Comparison of ENCODE assay signal across 26 cellular contexts in genomic region chr3:129967761-129968160, GRCh38. TPM values are rescaled to one million over a fixed set of nuclear protein-coding genes. Genes with fewer than 3 reads are reported as not detected.
"Had no signal": no experiment of that assay in that cellular context is flagged by ENCODE, and none has a peak within 500 bp of the region (broad histone marks: within the 10 kb centered on the region; RNA-seq: fewer than 3 reads in every experiment).

No MANE protein-coding gene starts in this region.

- H3K9me3 ChIP-seq: left ventricle myocardium inferior, neutrophil, pancreas, prostate gland, spleen, suprapubic skin, thoracic aorta, tibial artery, upper lobe of right lung had no signal

- H3K36me3 ChIP-seq: left ventricle myocardium inferior, neutrophil, pancreas, prostate gland, spleen, suprapubic skin, thoracic aorta, tibial artery, upper lobe of right lung had no signal

- DNase-seq: hypothalamus; immature natural killer cell; kidney; left colon; left ventricle myocardium inferior; mesendoderm; naive thymus-derived CD4-positive, alpha-beta T cell; occipital lobe; pancreas; posterior cingulate gyrus; retina; right cardiac atrium; small intestine; spleen; stimulated activated CD4-positive, alpha-beta T cell treated with anti-CD3 and anti-CD28 coated beads, Interleukin-4, amount 100 ng/mL, for 24 hours; stimulated activated naive CD4-positive, alpha-beta T cell; tibial artery; trophoblast cell; upper lobe of right lung had no signal

- H3K27ac ChIP-seq: left ventricle myocardium inferior, neutrophil, pancreas, prostate gland, spleen, suprapubic skin, thoracic aorta, tibial artery, upper lobe of right lung had no signal

- ATAC-seq: left colon; naive thymus-derived CD4-positive, alpha-beta T cell; pancreas; right cardiac atrium; sciatic nerve; upper lobe of right lung had no signal

- H3K27me3 ChIP-seq: pancreas, suprapubic skin, upper lobe of right lung had no signal

- H3K4me1 ChIP-seq: left ventricle myocardium inferior, pancreas, prostate gland, spleen, suprapubic skin, tibial artery, upper lobe of right lung had no signal

- H3K4me3 ChIP-seq: left ventricle myocardium inferior, lung, pancreas, prostate gland, spleen, suprapubic skin, thoracic aorta, tibial artery, upper lobe of right lung had no signal

RNA-seq across cellular contexts. Expression of gene TRH, which starts 6.8 kb away (rescaled TPM):
- total RNA-seq: kidney; left colon; left ventricle myocardium inferior; naive thymus-derived CD4-positive, alpha-beta T cell; pancreas; right cardiac atrium; sciatic nerve; subcutaneous adipose tissue; suprapubic skin; thoracic aorta; upper lobe of right lung had no signal
